Comparison of ENCODE assay signal across 9 cellular contexts in genomic region chr20:45306431-45306982, GRCh38. TPM values are rescaled to one million over a fixed set of nuclear protein-coding genes. Genes with fewer than 3 reads are reported as not detected.
DNase-seq lines count a peak whose midpoint lies in the region; ATAC-seq and TF ChIP-seq lines count a peak whose summit lies in the region.
"Had no signal": no experiment of that assay in that cellular context is flagged by ENCODE, and none has a peak within 500 bp of the region (broad histone marks: within the 10 kb centered on the region; RNA-seq: fewer than 3 reads in every experiment).

RBPJL (plus strand) TSS chr20:45306840; CDS start chr20:45306923, 83 bp downstream.

- peak within 1 kb of the TSS in 6 of 11 experiments; percentile 1 to 66 (median 26); a peak in 7 of 22 replicates for H3K4me2 ChIP-seq in BLaER1 treated with 17β-estradiol and CSF1 and Interleukin-3, amounts not matched to agents 10 nM and 100 nM

- WGBS in stomach, 5 donors: 0 to 15% (median 15%) methylated on average over 11 to 41 of the region's 41 CpGs

- H4K20me1 ChIP-seq in BLaER1 treated with 17β-estradiol and CSF1 and Interleukin-3, amounts not matched to agents 10 nM and 100 nM: no peaks in the 10 kb centered on the region

- H3K9ac ChIP-seq in BLaER1 treated with 17β-estradiol and CSF1 and Interleukin-3, amounts not matched to agents 10 nM and 100 nM: no peak within 1 kb of the TSS

- H3K4me1 ChIP-seq in BLaER1 treated with 17β-estradiol and CSF1 and Interleukin-3, amounts not matched to agents 10 nM and 100 nM: peaks cover 0 to 46% (median 37%) of the 10 kb centered on the region in 10 experiments; a peak in 14 of 20 replicates
- peaks cover 5 to 19% (median 11%) of the 10 kb centered on the region in 4 donors for H3K4me1 ChIP-seq in stomach

- peak; percentile 35 for ATAC-seq in left colon
- no peak for ATAC-seq in GM19463 (IDR thresholded peaks at IDR 0.05; ENCODE audit: unreplicated experiment)
- no peak for ATAC-seq in HG03095 (IDR thresholded peaks at IDR 0.05; ENCODE audit: unreplicated experiment)

- TF ChIP-seq CTCF in NB4 (IDR thresholded peaks at IDR 0.05; ENCODE audit: low read depth, low read length) (peak; percentile 65), stomach (IDR thresholded peaks at IDR 0.05) (peak in 5 of 7 experiments; percentile 45 to 83 (median 68))

- TF ChIP-seq POLR2A in NB4 (IDR thresholded peaks at IDR 0.05; ENCODE audit: extremely low read depth, insufficient read length) (no peak), stomach (IDR thresholded peaks at IDR 0.05) (no peak)

- peaks cover 0 to 18% (median 10%) of the 10 kb centered on the region in 11 experiments; a peak in 10 of 22 replicates for H3K27me3 ChIP-seq in BLaER1 treated with 17β-estradiol and CSF1 and Interleukin-3, amounts not matched to agents 10 nM and 100 nM
- H3K27me3 ChIP-seq in stomach: peaks cover 0 to 76% (median 28%) of the 10 kb centered on the region in 3 donors

- intact Hi-C loops in left colon (cut with DNase I, micrococcal nuclease) (no loop called here), stomach (cut with DNase I; ENCODE audit: low total_unique reads) (no loop called here)

- no peak for TF ChIP-seq EP300 in stomach (IDR thresholded peaks at IDR 0.05)

- H3K4me3 ChIP-seq in BLaER1 treated with 17β-estradiol and CSF1 and Interleukin-3, amounts not matched to agents 10 nM and 100 nM: no peak within 1 kb of the TSS
- no peak within 1 kb of the TSS for H3K4me3 ChIP-seq in NB4 (ENCODE audit: low read depth, low read length)
- no peak within 1 kb of the TSS for H3K4me3 ChIP-seq in stomach
- H3K4me3 ChIP-seq: HAP-1 had no signal

- H3K36me3 ChIP-seq in BLaER1 treated with 17β-estradiol and CSF1 and Interleukin-3, amounts not matched to agents 10 nM and 100 nM: no peaks in the 10 kb centered on the region
- no peaks in the 10 kb centered on the region for H3K36me3 ChIP-seq in stomach
- H3K36me3 ChIP-seq: HAP-1 had no signal

- no peak within 1 kb of the TSS for H3K27ac ChIP-seq in BLaER1 treated with 17β-estradiol and CSF1 and Interleukin-3, amounts not matched to agents 10 nM and 100 nM
- H3K27ac ChIP-seq in stomach: no peak within 1 kb of the TSS

- H3K9me3 ChIP-seq in BLaER1 treated with 17β-estradiol and CSF1 and Interleukin-3, amounts not matched to agents 10 nM and 100 nM (replicated peaks in 1 of 11): peaks cover 0 to 11% (median 4%) of the 10 kb centered on the region in 11 experiments; a peak in 7 of 22 replicates
- H3K9me3 ChIP-seq in stomach: no peaks in the 10 kb centered on the region
- H3K9me3 ChIP-seq: HAP-1 had no signal

- DNase-seq in NB4 (ENCODE audit: low read depth) (peak; percentile 32), left colon (no peak), stomach (no peak), SIG-M5 (lab: John Stamatoyannopoulos, UW) (no peak)
- DNase-seq in activated gamma-delta T cell treated with anti-CD3 and anti-CD28 coated beads, Interleukin-2, amount 50 U/mL, for 16 hours (ENCODE audit: low read depth): peak; percentile 21

RNA-seq across cellular contexts. Expression of gene RBPJL, which starts in this region (rescaled TPM):
- total RNA-seq in left colon: not detected
- total RNA-seq in stomach: 1 to 10 TPM in 1 of 5 donors, not detected in 4; 2.2 TPM
- 10 to 100 TPM in 1 of 3 donors, 1 to 10 TPM in 2; 2.7 to 10.4 (median 4.1) TPM for polyA plus RNA-seq in stomach

Comparison
In these comparisons a context has a peak if more than half of its experiments do, and no peak if none do; other contexts are left out.
1. Peak in ATAC-seq in left colon; RNA of the gene not detected or under 1 TPM.
2. DNase-seq: peak in NB4 (single experiment) and activated gamma-delta T cell treated with anti-CD3 and anti-CD28 coated beads, Interleukin-2, amount 50 U/mL, for 16 hours (single experiment); none in left colon (0 of 2), stomach (single experiment) and SIG-M5 (single experiment).